Comparison of ENCODE assay signal across 9 cellular contexts in the genomic region with DNA sequence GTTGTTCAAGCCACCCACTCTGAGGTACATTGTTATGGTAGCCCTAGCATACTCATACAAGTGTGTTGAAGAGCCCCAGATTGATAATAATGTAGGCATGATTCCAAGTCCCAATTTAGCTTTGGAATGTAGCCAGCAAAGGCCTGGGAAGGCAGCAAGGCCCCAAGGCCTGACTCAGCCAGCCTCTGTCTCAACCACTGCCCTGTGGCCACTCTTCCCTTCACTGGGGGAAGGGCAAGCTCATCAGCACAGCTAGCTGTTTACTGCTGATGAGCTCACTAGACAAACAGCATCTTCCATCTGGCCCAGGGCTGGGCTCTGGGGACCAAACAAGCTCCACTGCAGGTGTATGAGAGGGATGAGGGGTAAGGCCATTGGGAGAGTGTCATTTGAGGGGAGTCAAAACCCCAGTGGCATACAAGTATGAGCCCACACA. TPM values are rescaled to one million over a fixed set of nuclear protein-coding genes. Genes with fewer than 3 reads are reported as not detected.
DNase-seq lines count a peak whose midpoint lies in the region; ATAC-seq, FAIRE-seq and TF ChIP-seq lines count a peak whose summit lies in the region.
"Had no signal": no experiment of that assay in that cellular context is flagged by ENCODE, and none has a peak within 500 bp of the region (broad histone marks: within the 10 kb centered on the region; RNA-seq: fewer than 3 reads in every experiment).

No MANE protein-coding gene starts in this region.

- in situ Hi-C loops in astrocyte of the cerebellum (cut with HindIII; ENCODE audit: low sequenced_read_pairs): no loop called here

- H3K36me3 ChIP-seq in keratinocyte (ENCODE audit: control insufficient read depth in 2 of 2, extremely low read depth in 1 of 2, insufficient read depth in 2 of 2, low read length in 2 of 2): peaks cover 6 to 9% of the 10 kb centered on the region in 2 experiments

- H3K9me3 Mint-ChIP-seq in nephron progenitor cell: no peaks in the 10 kb centered on the region

- H3K27me3 ChIP-seq in keratinocyte (ENCODE audit: control insufficient read depth, extremely low read depth, insufficient read depth, low read length): no peaks in the 10 kb centered on the region

- peak overlapping the region; percentile 100 for H3K9ac ChIP-seq in keratinocyte (ENCODE audit: control insufficient read depth, extremely low read depth, insufficient read depth, low read length)

- H2AFZ ChIP-seq in keratinocyte (ENCODE audit: control insufficient read depth, low read length): no peak overlapping the region

- no peaks in the 10 kb centered on the region for H3K9me3 ChIP-seq in keratinocyte (ENCODE audit: control insufficient read depth, low read depth, low read length)

- no peak overlapping the region for H3K4me3 Mint-ChIP-seq in nephron progenitor cell

- no peaks in the 10 kb centered on the region for H3K36me3 Mint-ChIP-seq in nephron progenitor cell (ENCODE audit: low read depth)

- H4K20me1 ChIP-seq in keratinocyte (ENCODE audit: control insufficient read depth, extremely low read depth, insufficient read depth, low read length): peaks cover 19% of the 10 kb centered on the region

- peaks cover 47% of the 10 kb centered on the region for H3K4me1 ChIP-seq in keratinocyte (ENCODE audit: control insufficient read depth, extremely low read depth, insufficient read depth, low read length)

- peak overlapping the region; percentile 97 for H3K4me2 ChIP-seq in keratinocyte (ENCODE audit: control insufficient read depth, extremely low read depth, insufficient read depth, low read depth, low read length)

- H3K27ac Mint-ChIP-seq in nephron progenitor cell: no peak overlapping the region

- H3K27ac ChIP-seq in keratinocyte (ENCODE audit: control insufficient read depth, insufficient read depth, low read length): peak overlapping the region; percentile 99

- H3K4me3 ChIP-seq in astrocyte of the cerebellum (ENCODE audit: low read depth, low read length) (no peak overlapping the region), keratinocyte (ENCODE audit: control insufficient read depth in 2 of 3, extremely low read depth in 1 of 3, insufficient read depth in 2 of 3, low read depth in 1 of 3, low read length in 3 of 3) (no peak overlapping the region)

- no peak for TF ChIP-seq CTCF in astrocyte of the cerebellum (IDR thresholded peaks at IDR 0.05; ENCODE audit: low read depth, low read length, missing control alignments)
- TF ChIP-seq CTCF in keratinocyte (optimal IDR thresholded peaks at IDR 0.05 in 1 of 3, IDR thresholded peaks at IDR 0.05 in 1 of 3, conservative IDR thresholded peaks at IDR 0.05 in 1 of 3; ENCODE audit: extremely low read depth in 1 of 3, insufficient read depth in 2 of 3, low read length in 3 of 3): no peak
- no peak for TF ChIP-seq CTCF in nephron progenitor cell (IDR thresholded peaks at IDR 0.05)

- H3K4me1 Mint-ChIP-seq in nephron progenitor cell: peaks cover 7% of the 10 kb centered on the region

- peaks cover 53% of the 10 kb centered on the region for H3K27me3 Mint-ChIP-seq in nephron progenitor cell (ENCODE audit: low read depth, poor library complexity)

- peak; percentile 92 for FAIRE-seq in keratinocyte (lab: Jason Lieb, UNC)

- no peaks in the 10 kb centered on the region for H3K9me1 ChIP-seq in keratinocyte (ENCODE audit: control insufficient read depth, extremely low read depth, insufficient read depth, low read length)

- dilution Hi-C loops in keratinocyte (cut with MboI; ENCODE audit: extremely low pct_ligation_motif_present, low sequenced_read_pairs): no loop called here

- DNase-seq in COR-L47 (lab: John Stamatoyannopoulos, UW) (peak; percentile 66), NCI-H146 (lab: John Stamatoyannopoulos, UW) (peak; percentile 77), astrocyte of the cerebellum (ENCODE audit: low read depth) (peak; percentile 40), keratinocyte (ENCODE audit: low read depth, low spot score) (no peak), nephron progenitor cell (no peak)
- no peak for DNase-seq in activated CD4-positive, alpha-beta T cell treated with anti-CD3 and anti-CD28 coated beads for 4 hours

- no peak for ATAC-seq in HG03354 (IDR thresholded peaks at IDR 0.05; ENCODE audit: poor library complexity, severe bottlenecking, unreplicated experiment)
- ATAC-seq in activated CD4-positive, CD25-positive, alpha-beta regulatory T cell treated with anti-CD3 and anti-CD28 coated beads, Interleukin-2, amount 50 U/mL, for 24 hours: no peak

- peaks cover 44% of the 10 kb centered on the region for H3K79me2 ChIP-seq in keratinocyte (ENCODE audit: control insufficient read depth, insufficient read depth, low read length)

RNA-seq across cellular contexts. Expression of gene IRF6, which starts 2.1 kb away (rescaled TPM):
- 467 to 800 TPM (median 476 TPM) in 3 replicates for polyA plus RNA-seq in keratinocyte
- 132 TPM for polyA plus RNA-seq in keratinocyte (2011; ENCODE audit: low read depth)
- 474 and 569 TPM in 2 replicates for polyA plus RNA-seq in keratinocyte (2011; cell fraction: cytosol; rRNA removed)
- polyA plus RNA-seq in keratinocyte (2011; cell fraction: nucleus; rRNA removed): 961 and 1,086 TPM in 2 replicates
- 254 and 343 TPM in 2 replicates for polyA plus RNA-seq in keratinocyte (2012; ENCODE audit: low replicate concordance)
- polyA minus RNA-seq in keratinocyte: 820 to 2,146 TPM (median 1,294 TPM) in 3 replicates
- polyA minus RNA-seq in keratinocyte (2011; cell fraction: cytosol; rRNA and poly(A)+ RNA removed): 651 TPM
- polyA minus RNA-seq in keratinocyte (2011; cell fraction: nucleus; rRNA and poly(A)+ RNA removed): 976 and 1,920 TPM in 2 replicates
- polyA plus RNA-seq: neural cell had no signal

RNA-seq across cellular contexts. Expression of gene UTP25, which starts 19.7 kb away (rescaled TPM):
- polyA plus RNA-seq in keratinocyte: 12.3 to 13.3 TPM (median 12.4 TPM) in 3 replicates
- 6.7 TPM for polyA plus RNA-seq in keratinocyte (2011; ENCODE audit: low read depth)
- 5.8 and 11.1 TPM in 2 replicates for polyA plus RNA-seq in keratinocyte (2011; cell fraction: cytosol; rRNA removed)
- polyA plus RNA-seq in keratinocyte (2011; cell fraction: nucleus; rRNA removed): 22.9 and 25.9 TPM in 2 replicates
- polyA plus RNA-seq in keratinocyte (2012; ENCODE audit: low replicate concordance): 6.9 and 8.0 TPM in 2 replicates
- 7.6 to 21.0 TPM (median 15.9 TPM) in 3 replicates for polyA minus RNA-seq in keratinocyte
- polyA minus RNA-seq in keratinocyte (2011; cell fraction: cytosol; rRNA and poly(A)+ RNA removed): 3.8 TPM
- 21.0 and 35.8 TPM in 2 replicates for polyA minus RNA-seq in keratinocyte (2011; cell fraction: nucleus; rRNA and poly(A)+ RNA removed)

RNA-seq across cellular contexts. Expression of gene C1orf74, which starts 23.7 kb away (rescaled TPM):
- 48.0 to 65.6 TPM (median 58.1 TPM) in 3 replicates for polyA plus RNA-seq in keratinocyte
- polyA plus RNA-seq in keratinocyte (2011; ENCODE audit: low read depth): 13.4 TPM
- polyA plus RNA-seq in keratinocyte (2011; cell fraction: cytosol; rRNA removed): 37.2 and 60.6 TPM in 2 replicates
- 172 and 177 TPM in 2 replicates for polyA plus RNA-seq in keratinocyte (2011; cell fraction: nucleus; rRNA removed)
- 29.2 and 42.2 TPM in 2 replicates for polyA plus RNA-seq in keratinocyte (2012; ENCODE audit: low replicate concordance)
- 43.4 to 157 TPM (median 123 TPM) in 3 replicates for polyA minus RNA-seq in keratinocyte
- 35.1 TPM for polyA minus RNA-seq in keratinocyte (2011; cell fraction: cytosol; rRNA and poly(A)+ RNA removed)
- 215 and 523 TPM in 2 replicates for polyA minus RNA-seq in keratinocyte (2011; cell fraction: nucleus; rRNA and poly(A)+ RNA removed)

RNA-seq across cellular contexts. Expression of gene TRAF3IP3, which starts 52.2 kb away (rescaled TPM):
- polyA plus RNA-seq in keratinocyte: 0.08 to 0.16 TPM in 2 of 3 replicates, not detected in the other
- polyA plus RNA-seq in keratinocyte (2011; ENCODE audit: low read depth): not detected
- polyA plus RNA-seq in keratinocyte (2011; cell fraction: cytosol; rRNA removed): not detected in 2 replicates
- polyA plus RNA-seq in keratinocyte (2011; cell fraction: nucleus; rRNA removed): 0.05 and 0.10 TPM in 2 replicates
- 3.2 and 4.7 TPM in 2 replicates for polyA plus RNA-seq in keratinocyte (2012; ENCODE audit: low replicate concordance)
- polyA minus RNA-seq in keratinocyte: 0.19 TPM in 1 of 3 replicates, not detected in the others
- polyA minus RNA-seq in keratinocyte (2011; cell fraction: cytosol; rRNA and poly(A)+ RNA removed): not detected
- 2.0 and 2.9 TPM in 2 replicates for polyA minus RNA-seq in keratinocyte (2011; cell fraction: nucleus; rRNA and poly(A)+ RNA removed)
- polyA plus RNA-seq: neural cell had no signal

Comparison
In these comparisons a context has a peak if more than half of its experiments do, and no peak if none do; other contexts are left out.
1. DNase-seq: peak in COR-L47 (single experiment), NCI-H146 (single experiment) and astrocyte of the cerebellum (single experiment); none in keratinocyte (single experiment), activated CD4-positive, alpha-beta T cell treated with anti-CD3 and anti-CD28 coated beads for 4 hours (0 of 2) and nephron progenitor cell (single experiment).